In the genomic region with DNA sequence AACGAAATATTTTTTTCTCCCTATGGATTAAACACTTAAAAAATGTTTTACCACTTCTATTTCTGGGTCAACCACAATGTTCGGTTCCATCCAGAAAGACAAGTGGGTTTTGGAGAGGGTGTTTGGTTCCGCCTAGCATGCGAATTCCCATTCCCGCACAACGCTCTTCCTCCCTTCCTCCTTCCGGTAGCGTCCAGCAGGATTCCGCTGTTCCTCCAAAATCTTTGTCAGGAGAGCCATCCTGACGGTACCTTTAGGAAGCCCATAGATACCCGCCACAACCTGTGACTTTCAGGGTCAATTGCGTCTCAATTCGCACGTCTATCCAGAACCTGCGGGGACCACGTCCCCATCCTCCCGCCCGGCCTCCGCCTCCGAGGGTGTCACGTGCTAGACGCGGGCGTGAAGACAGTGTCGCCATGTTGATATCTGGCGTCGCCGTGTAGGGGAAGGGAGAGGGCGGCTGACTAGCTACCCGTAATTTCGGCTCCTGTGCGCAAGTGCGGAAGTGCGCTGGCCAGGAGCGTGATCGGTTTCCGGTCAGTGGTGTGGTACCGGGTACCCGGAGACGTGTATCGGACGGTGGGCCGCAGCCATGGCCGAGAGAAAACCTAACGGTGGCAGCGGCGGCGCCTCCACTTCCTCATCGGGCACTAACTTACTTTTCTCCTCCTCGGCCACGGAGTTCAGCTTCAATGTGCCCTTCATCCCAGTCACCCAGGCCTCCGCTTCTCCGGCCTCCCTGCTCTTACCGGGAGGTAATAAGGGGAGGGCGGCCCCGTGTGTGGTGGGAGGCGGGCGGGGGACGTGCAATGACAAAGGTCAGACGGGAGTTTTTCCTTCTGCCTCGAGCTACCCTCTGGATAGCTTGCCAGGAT, we compare ENCODE assay signal across 8 cellular contexts. TPM values are rescaled to one million over a fixed set of nuclear protein-coding genes. Genes with fewer than 3 reads are reported as not detected.
A peak's percentile ranks its signal among the peaks of the same experiment; 100 is the strongest.
DNase-seq lines count a peak whose midpoint lies in the region; ATAC-seq and TF ChIP-seq lines count a peak whose summit lies in the region.

TSS of gene SEC23IP (plus strand) at position 543 of the 878 bp plus-strand sequence. CDS start at position 596, 53 bp downstream.

- TSS peak; percentile 81 for BruUV-seq in PC-9 (replicated peaks; lab: Mats Ljungman, UMichigan)

- H4K20me1 ChIP-seq in PC-9 (ENCODE audit: insufficient read depth) = peaks cover 8% of the 10 kb centered on the region; the same call in 1 of the 2 replicates

- peak within 1 kb of the TSS; percentile 92 for H3K4me3 ChIP-seq in Jurkat, Clone E6-1 (ENCODE audit: low read length)
- H3K4me3 ChIP-seq in PC-9 = peak within 1 kb of the TSS; percentile 91

- H3K27ac ChIP-seq in PC-9 (peak within 1 kb of the TSS; percentile 49; the same call in 1 of the 2 replicates), epithelial cell of prostate (peak within 1 kb of the TSS; percentile 56)

- DNase-seq in DMS153 (lab: John Stamatoyannopoulos, UW) = peak; percentile 83
- DNase-seq in Jurkat, Clone E6-1 (ENCODE audit: low read depth, low spot score) = peak; percentile 89
- peak; percentile 85 to 86 for DNase-seq in PC-9
- peak; percentile 88 for DNase-seq in activated T-cell treated with anti-CD3 and anti-CD28 coated beads, Interleukin-2, amount 50 U/mL, for 1 hour
- DNase-seq in epithelial cell of prostate (ENCODE audit: low read depth, low spot score) = peak; percentile 67
- peak; percentile 96 for DNase-seq in mucosa of gallbladder (ENCODE audit: low spot score)
- DNase-seq in stimulated activated CD8-positive, alpha-beta memory T cell treated with anti-CD3 and anti-CD28 coated beads, Interleukin-4, amount 100 ng/mL, for 4 hours (ENCODE audit: low read depth in 2 of 2, low spot score in 1 of 2) = peak; percentile 82 to 83

- no peaks in the 10 kb centered on the region for H3K27me3 ChIP-seq in PC-9 (ENCODE audit: insufficient read depth, low read depth)

- H2AFZ ChIP-seq in PC-9 = peak within 1 kb of the TSS; percentile 91

- no peak for TF ChIP-seq CTCF in PC-9 (conservative IDR thresholded peaks at IDR 0.05)

- peak; percentile 99 for ATAC-seq in GM21619 (IDR thresholded peaks at IDR 0.05; ENCODE audit: unreplicated experiment)

- H3K36me3 ChIP-seq in PC-9 (ENCODE audit: low read depth) = no peaks in the 10 kb centered on the region

- peaks cover 47% of the 10 kb centered on the region for H3K79me2 ChIP-seq in PC-9 (ENCODE audit: low read depth)

- intact Hi-C loops in PC-9 (cut with micrococcal nuclease; ENCODE audit: unreplicated experiment) = loop anchor here (1.0 kb wide), 1 partner anchor 20 kb away; the partner anchor contains the start of gene MCMBP

- CTCF ChIA-PET in PC-9 (lab: Charles Lee) = interaction anchor here (0.7 kb wide), 1 partner anchor 299 kb away, joined by 3 read pairs; no protein-coding TSS in a partner anchor

- H3K4me2 ChIP-seq in PC-9 = peak within 1 kb of the TSS; percentile 89

- no peaks in the 10 kb centered on the region for H3K9me2 ChIP-seq in PC-9 (ENCODE audit: insufficient read depth)

- POLR2A ChIA-PET in PC-9 (lab: Charles Lee; ENCODE audit: unreplicated experiment) = interaction anchor here (0.6 kb wide), 2 partner anchors 20 to 302 kb away, joined by 4 to 5 read pairs; partner anchors contain the start of gene MCMBP

- H3F3A ChIP-seq in PC-9 (ENCODE audit: insufficient read depth, low read depth) = no peaks in the 10 kb centered on the region

- H3K9me3 ChIP-seq in PC-9 (ENCODE audit: insufficient read depth, low read depth) = no peaks in the 10 kb centered on the region

- peaks cover 12% of the 10 kb centered on the region; the same call in 1 of the 2 replicates for H3K4me1 ChIP-seq in PC-9 (replicated peaks; ENCODE audit: insufficient read depth)

RNA-seq across cellular contexts. Expression of gene SEC23IP, which starts in this region (rescaled TPM):
- polyA plus RNA-seq in Jurkat, Clone E6-1 (2012; ENCODE audit: insufficient read depth, insufficient read length) = 35.1 TPM
- 19.9 and 33.2 TPM in 2 replicates for total RNA-seq in PC-9 (2021)
- 69.8 TPM for total RNA-seq in mucosa of gallbladder

Comparison
In these comparisons a context has a peak if more than half of its experiments do, and no peak if none do; other contexts are left out.
1. Peak in every context shown above with its lines: DNase-seq, ATAC-seq, H3K4me3 ChIP-seq and H3K27ac ChIP-seq.